In genomic region chr7:102220929-102221850, GRCh38 we compare ENCODE assay signal across 1 cellular context.
TF ChIP-seq lines count a peak whose summit lies in the region.

No MANE protein-coding gene starts in this region.

TF ChIP-seq in SK-N-SH, 30 proteins besides CTCF, POLR2A, EP300 and RAD21 (continued from another document):
- TF ChIP-seq PBX3 (IDR thresholded peaks at IDR 0.05) = peak; percentile 92
- TF ChIP-seq JUND (IDR thresholded peaks at IDR 0.05) = peak; percentile 70
